Comparison of ENCODE assay signal across 39 cellular contexts in the genomic region with DNA sequence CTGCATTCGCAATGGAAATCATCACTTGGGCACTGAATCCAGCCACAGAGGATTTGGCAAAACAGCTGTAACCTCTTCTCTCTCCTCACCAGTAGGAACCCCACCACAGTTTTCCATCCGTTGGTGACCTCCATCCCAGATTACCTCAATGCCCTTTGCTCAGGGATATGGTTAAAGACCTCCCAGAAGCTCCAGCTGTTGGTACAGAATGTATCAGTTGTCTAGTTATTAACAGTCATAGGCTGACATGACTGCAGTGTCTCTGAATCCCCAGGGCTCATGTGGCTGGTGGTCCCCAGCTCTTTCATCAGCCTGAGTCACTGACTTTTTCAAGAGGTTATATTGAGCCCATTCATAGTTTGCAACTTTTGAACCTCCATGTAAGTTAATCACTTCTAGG.
"Had no signal": no experiment of that assay in that cellular context is flagged by ENCODE, and none has a peak within 500 bp of the region (broad histone marks: within the 10 kb centered on the region; RNA-seq: fewer than 3 reads in every experiment).

No MANE protein-coding gene starts in this region.

- H3K4me3 ChIP-seq: adrenal gland, ascending aorta, body of pancreas, breast epithelium, cardiac muscle cell had no signal

- DNase-seq: activated effector memory CD4-positive, alpha-beta T cell treated with anti-CD3 and anti-CD28 coated beads, Interleukin-2, amount 50 U/mL, for 16 hours; activated effector memory CD4-positive, alpha-beta T cell treated with Interleukin-2 at 50 U/mL for 16 hours; activated gamma-delta T cell; activated gamma-delta T cell treated with Interleukin-2 at 50 U/mL for 16 hours; activated naive CD4-positive, alpha-beta T cell; activated naive CD4-positive, alpha-beta T cell treated with anti-CD3 and anti-CD28 coated beads for 36 hours; activated naive CD4-positive, alpha-beta T cell treated with anti-CD3 and anti-CD28 coated beads, Interleukin-2, amount 10 ng/mL, durations not matched to agents 7 days and 5 days; activated naive CD4-positive, alpha-beta T cell treated with anti-CD3 and anti-CD28 coated beads, Interleukin-2, amount 50 U/mL, for 16 hours; activated naive CD4-positive, alpha-beta T cell treated with Interleukin-2 at 50 U/mL for 16 hours; activated naive CD8-positive, alpha-beta T cell treated with anti-CD3 and anti-CD28 coated beads for 36 hours; activated naive CD8-positive, alpha-beta T cell treated with anti-CD3 and anti-CD28 coated beads, Interleukin-2, amount 10 ng/mL, durations not matched to agents 7 days and 5 days; activated naive CD8-positive, alpha-beta T cell treated with anti-CD3 and anti-CD28 coated beads, Interleukin-2, amount 50 U/mL, for 24 hours; activated T-cell treated with anti-CD3 and anti-CD28 coated beads, Interleukin-2, amount 50 U/mL, for 1 hour; activated T-cell treated with anti-CD3 and anti-CD28 coated beads, Interleukin-2, amount 50 U/mL, for 24 hours; activated T-cell treated with anti-CD3 and anti-CD28 coated beads, Interleukin-2, amount 50 U/mL, for 4 hours; activated T-cell treated with anti-CD3 and anti-CD28 coated beads, Interleukin-2, amount 50 U/mL, for 48 hours; activated T-cell treated with anti-CD3 and anti-CD28 coated beads, Interleukin-2, amount 50 U/mL, for 72 hours; adrenal gland; amniotic stem cell; amygdala; anterior cingulate cortex; aorta; body of pancreas; brain microvascular endothelial cell; caudate nucleus; central memory CD4-positive, alpha-beta T cell; cerebellar nuclear complex had no signal

- H3K4me1 Mint-ChIP-seq: activated naive CD4-positive, alpha-beta T cell treated with anti-CD3 and anti-CD28 coated beads, Interleukin-2, amount 10 ng/mL, durations not matched to agents 7 days and 5 days; activated naive CD4-positive, alpha-beta T cell treated with anti-CD3 and anti-CD28 coated beads, Interleukin-2, amount 50 U/mL, for 24 hours; activated naive CD8-positive, alpha-beta T cell treated with anti-CD3 and anti-CD28 coated beads for 36 hours; activated naive CD8-positive, alpha-beta T cell treated with anti-CD3 and anti-CD28 coated beads, Interleukin-2, amount 10 ng/mL, durations not matched to agents 7 days and 5 days; activated naive CD8-positive, alpha-beta T cell treated with anti-CD3 and anti-CD28 coated beads, Interleukin-2, amount 50 U/mL, for 24 hours; activated T-helper 17 cell treated with anti-CD3 and anti-CD28 coated beads, Interleukin-2, amount 50 U/mL, for 72 hours; central memory CD8-positive, alpha-beta T cell had no signal

- H3K9me3 ChIP-seq: adrenal gland, ascending aorta, body of pancreas, breast epithelium had no signal

- H3K27me3 ChIP-seq: adrenal gland, ascending aorta, body of pancreas, brain microvascular endothelial cell, breast epithelium, cardiac muscle cell had no signal

- H3K27ac ChIP-seq: adrenal gland, ascending aorta, body of pancreas, brain microvascular endothelial cell, breast epithelium, cardiac muscle cell had no signal

- H3K9me3 Mint-ChIP-seq: activated naive CD4-positive, alpha-beta T cell treated with anti-CD3 and anti-CD28 coated beads for 36 hours; activated naive CD4-positive, alpha-beta T cell treated with anti-CD3 and anti-CD28 coated beads, Interleukin-2, amount 10 ng/mL, durations not matched to agents 7 days and 5 days; activated naive CD4-positive, alpha-beta T cell treated with anti-CD3 and anti-CD28 coated beads, Interleukin-2, amount 50 U/mL, for 24 hours; activated naive CD8-positive, alpha-beta T cell treated with anti-CD3 and anti-CD28 coated beads for 36 hours; activated naive CD8-positive, alpha-beta T cell treated with anti-CD3 and anti-CD28 coated beads, Interleukin-2, amount 10 ng/mL, durations not matched to agents 7 days and 5 days; activated naive CD8-positive, alpha-beta T cell treated with anti-CD3 and anti-CD28 coated beads, Interleukin-2, amount 50 U/mL, for 24 hours; activated T-cell treated with anti-CD3 and anti-CD28 coated beads, Interleukin-2, amount 50 U/mL, for 24 hours; activated T-cell treated with anti-CD3 and anti-CD28 coated beads, Interleukin-2, amount 50 U/mL, for 4 hours; activated T-helper 1 cell treated with anti-CD3 and anti-CD28 coated beads, Interleukin-12 subunit alpha, Interleukin-12 subunit beta, Interleukin-2, Interleukin-4 antibody, amounts not matched to agents 30 ng/mL and 10 ng/mL and 1 ng/mL, durations not matched to agents 14 hours and 24 hours and 36 hours; activated T-helper 17 cell treated with anti-CD3 and anti-CD28 coated beads, Interleukin-2, amount 50 U/mL, for 72 hours; activated T-helper 2 cell treated with anti-CD3 and anti-CD28 coated beads, Interferon-gamma antibody, Interleukin-2, Interleukin-4, amounts not matched to agents 10 μg/mL and 5 μg/mL and 100 μg/mL, durations not matched to agents 14 hours and 24 hours and 36 hours; brain had no signal

- ATAC-seq: activated naive CD4-positive, alpha-beta T cell treated with anti-CD3 and anti-CD28 coated beads, Interleukin-2, amount 50 U/mL, for 72 hours; activated naive CD8-positive, alpha-beta T cell treated with anti-CD3 and anti-CD28 coated beads, Interleukin-2, amount 50 U/mL, for 24 hours; activated T-cell treated with anti-CD3 and anti-CD28 coated beads, Interleukin-2, amount 50 U/mL, for 4 hours; activated T-cell treated with anti-CD3 and anti-CD28 coated beads, Interleukin-2, amount 50 U/mL, for 72 hours; activated T-helper 17 cell treated with anti-CD3 and anti-CD28 coated beads, Interleukin-2, amount 50 U/mL, for 72 hours; body of pancreas had no signal

- H3K4me3 Mint-ChIP-seq: activated naive CD4-positive, alpha-beta T cell treated with anti-CD3 and anti-CD28 coated beads for 36 hours; activated naive CD4-positive, alpha-beta T cell treated with anti-CD3 and anti-CD28 coated beads, Interleukin-2, amount 10 ng/mL, durations not matched to agents 7 days and 5 days; activated naive CD4-positive, alpha-beta T cell treated with anti-CD3 and anti-CD28 coated beads, Interleukin-2, amount 50 U/mL, for 24 hours; activated naive CD8-positive, alpha-beta T cell; activated naive CD8-positive, alpha-beta T cell treated with anti-CD3 and anti-CD28 coated beads for 36 hours; activated naive CD8-positive, alpha-beta T cell treated with anti-CD3 and anti-CD28 coated beads, Interleukin-2, amount 10 ng/mL, durations not matched to agents 7 days and 5 days; activated naive CD8-positive, alpha-beta T cell treated with anti-CD3 and anti-CD28 coated beads, Interleukin-2, amount 50 U/mL, for 24 hours; activated T-cell treated with anti-CD3 and anti-CD28 coated beads, Interleukin-2, amount 50 U/mL, for 24 hours; activated T-cell treated with anti-CD3 and anti-CD28 coated beads, Interleukin-2, amount 50 U/mL, for 4 hours; activated T-cell treated with anti-CD3 and anti-CD28 coated beads, Interleukin-2, amount 50 U/mL, for 72 hours; activated T-helper 1 cell treated with anti-CD3 and anti-CD28 coated beads, Interleukin-12 subunit alpha, Interleukin-12 subunit beta, Interleukin-2, Interleukin-4 antibody, amounts not matched to agents 30 ng/mL and 10 ng/mL and 1 ng/mL, durations not matched to agents 14 hours and 24 hours and 36 hours; activated T-helper 17 cell treated with anti-CD3 and anti-CD28 coated beads, Interleukin-2, amount 50 U/mL, for 72 hours; brain; central memory CD8-positive, alpha-beta T cell had no signal

- H3K27ac Mint-ChIP-seq: activated naive CD4-positive, alpha-beta T cell treated with anti-CD3 and anti-CD28 coated beads for 36 hours; activated naive CD4-positive, alpha-beta T cell treated with anti-CD3 and anti-CD28 coated beads, Interleukin-2, amount 10 ng/mL, durations not matched to agents 7 days and 5 days; activated naive CD4-positive, alpha-beta T cell treated with anti-CD3 and anti-CD28 coated beads, Interleukin-2, amount 50 U/mL, for 24 hours; activated naive CD4-positive, alpha-beta T cell treated with anti-CD3 and anti-CD28 coated beads, Interleukin-2, amount 50 U/mL, for 72 hours; activated naive CD8-positive, alpha-beta T cell; activated naive CD8-positive, alpha-beta T cell treated with anti-CD3 and anti-CD28 coated beads for 36 hours; activated naive CD8-positive, alpha-beta T cell treated with anti-CD3 and anti-CD28 coated beads, Interleukin-2, amount 10 ng/mL, durations not matched to agents 7 days and 5 days; activated naive CD8-positive, alpha-beta T cell treated with anti-CD3 and anti-CD28 coated beads, Interleukin-2, amount 50 U/mL, for 24 hours; activated T-cell treated with anti-CD3 and anti-CD28 coated beads, Interleukin-2, amount 50 U/mL, for 24 hours; activated T-cell treated with anti-CD3 and anti-CD28 coated beads, Interleukin-2, amount 50 U/mL, for 72 hours; activated T-helper 1 cell treated with anti-CD3 and anti-CD28 coated beads, Interleukin-12 subunit alpha, Interleukin-12 subunit beta, Interleukin-2, Interleukin-4 antibody, amounts not matched to agents 30 ng/mL and 10 ng/mL and 1 ng/mL, durations not matched to agents 14 hours and 24 hours and 36 hours; activated T-helper 17 cell treated with anti-CD3 and anti-CD28 coated beads, Interleukin-2, amount 50 U/mL, for 72 hours; activated T-helper 2 cell treated with anti-CD3 and anti-CD28 coated beads, Interferon-gamma antibody, Interleukin-2, Interleukin-4, amounts not matched to agents 10 μg/mL and 5 μg/mL and 100 μg/mL, durations not matched to agents 14 hours and 24 hours and 36 hours; brain had no signal

- H3K36me3 Mint-ChIP-seq: activated naive CD4-positive, alpha-beta T cell treated with anti-CD3 and anti-CD28 coated beads, Interleukin-2, amount 10 ng/mL, durations not matched to agents 7 days and 5 days; activated naive CD4-positive, alpha-beta T cell treated with anti-CD3 and anti-CD28 coated beads, Interleukin-2, amount 50 U/mL, for 24 hours; activated naive CD4-positive, alpha-beta T cell treated with anti-CD3 and anti-CD28 coated beads, Interleukin-2, amount 50 U/mL, for 72 hours; activated naive CD8-positive, alpha-beta T cell; activated naive CD8-positive, alpha-beta T cell treated with anti-CD3 and anti-CD28 coated beads for 36 hours; activated naive CD8-positive, alpha-beta T cell treated with anti-CD3 and anti-CD28 coated beads, Interleukin-2, amount 10 ng/mL, durations not matched to agents 7 days and 5 days; brain had no signal

- FAIRE-seq: astrocyte had no signal

- H3K36me3 ChIP-seq: adrenal gland, ascending aorta, brain microvascular endothelial cell, breast epithelium, cardiac muscle cell had no signal

- H3K27me3 Mint-ChIP-seq: activated naive CD4-positive, alpha-beta T cell treated with anti-CD3 and anti-CD28 coated beads, Interleukin-2, amount 10 ng/mL, durations not matched to agents 7 days and 5 days; activated naive CD8-positive, alpha-beta T cell treated with anti-CD3 and anti-CD28 coated beads, Interleukin-2, amount 10 ng/mL, durations not matched to agents 7 days and 5 days; activated naive CD8-positive, alpha-beta T cell treated with anti-CD3 and anti-CD28 coated beads, Interleukin-2, amount 50 U/mL, for 24 hours; activated T-cell treated with anti-CD3 and anti-CD28 coated beads, Interleukin-2, amount 50 U/mL, for 24 hours; brain; central memory CD8-positive, alpha-beta T cell had no signal

- H3K4me1 ChIP-seq: adrenal gland, ascending aorta, body of pancreas, breast epithelium had no signal
